Comparison of ENCODE assay signal across 1 cellular context in genomic region chr2:46841621-46842020, GRCh38.
TF ChIP-seq lines count a peak whose summit lies in the region.

No MANE protein-coding gene starts in this region.

TF ChIP-seq in IMR-90, 13 proteins besides CTCF, POLR2A, EP300 and RAD21:
- TF ChIP-seq MXI1 (IDR thresholded peaks at IDR 0.05; ENCODE audit: borderline replicate concordance, low read depth, low read length) (no peak), CEBPB (IDR thresholded peaks at IDR 0.05; ENCODE audit: low read depth, low read length) (no peak), CHD1 (IDR thresholded peaks at IDR 0.05; ENCODE audit: low read depth, low read length) (no peak)
- TF ChIP-seq, protein P1, sequence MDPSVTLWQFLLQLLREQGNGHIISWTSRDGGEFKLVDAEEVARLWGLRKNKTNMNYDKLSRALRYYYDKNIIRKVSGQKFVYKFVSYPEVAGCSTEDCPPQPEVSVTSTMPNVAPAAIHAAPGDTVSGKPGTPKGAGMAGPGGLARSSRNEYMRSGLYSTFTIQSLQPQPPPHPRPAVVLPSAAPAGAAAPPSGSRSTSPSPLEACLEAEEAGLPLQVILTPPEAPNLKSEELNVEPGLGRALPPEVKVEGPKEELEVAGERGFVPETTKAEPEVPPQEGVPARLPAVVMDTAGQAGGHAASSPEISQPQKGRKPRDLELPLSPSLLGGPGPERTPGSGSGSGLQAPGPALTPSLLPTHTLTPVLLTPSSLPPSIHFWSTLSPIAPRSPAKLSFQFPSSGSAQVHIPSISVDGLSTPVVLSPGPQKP (IDR thresholded peaks at IDR 0.05; ENCODE audit: borderline replicate concordance, low read depth, low read length) = no peak
